In the genomic region with DNA sequence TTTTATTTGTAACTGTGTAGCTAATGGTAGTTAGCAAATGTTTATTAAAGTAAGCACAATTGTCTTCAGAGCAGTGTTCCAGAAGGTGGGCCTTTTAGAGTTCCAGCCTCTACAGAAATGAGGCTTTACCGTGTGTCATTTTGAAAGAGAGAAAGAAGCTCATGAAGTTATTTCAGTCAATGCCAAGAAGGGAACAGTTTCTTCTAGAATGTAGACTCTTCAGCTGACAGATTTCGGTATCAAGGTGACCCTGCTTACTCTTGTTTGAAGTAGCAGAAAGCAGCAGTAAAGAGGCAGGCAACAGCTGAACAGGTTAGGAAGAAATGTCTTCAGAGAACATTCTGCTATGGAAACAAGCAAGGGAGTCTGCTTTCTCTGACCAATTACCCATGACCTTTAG, we compare ENCODE assay signal across 15 cellular contexts.
A peak's percentile ranks its signal among the peaks of the same experiment; 100 is the strongest.
DNase-seq lines count a peak whose midpoint lies in the region; ATAC-seq and TF ChIP-seq lines count a peak whose summit lies in the region.
"Had no signal": no experiment of that assay in that cellular context is flagged by ENCODE, and none has a peak within 500 bp of the region (broad histone marks: within the 10 kb centered on the region; RNA-seq: fewer than 3 reads in every experiment).

No MANE protein-coding gene starts in this region.

- peak overlapping the region; percentile 31; the same call in 1 of the 2 replicates for H3K27ac ChIP-seq in OCI-LY3 (ENCODE audit: low read length)

- POLR2A ChIA-PET in T-cell (lab: Charles Lee), result no interaction called here

- H4K20me1 ChIP-seq in OCI-LY3 (ENCODE audit: insufficient read depth, low read length), result no peaks in the 10 kb centered on the region

- no peak overlapping the region for H3K27ac Mint-ChIP-seq in T-cell
- no peak overlapping the region for H3K27ac Mint-ChIP-seq in activated naive CD4-positive, alpha-beta T cell treated with anti-CD3 and anti-CD28 coated beads, Interleukin-2, amount 50 U/mL, for 72 hours
- H3K27ac Mint-ChIP-seq: activated CD4-positive, alpha-beta T cell treated with anti-CD3 and anti-CD28 coated beads, Interleukin-2, amount 10 ng/mL, durations not matched to agents 7 days and 5 days; endodermal cell; HFFc6; naive B cell had no signal

- H3K36me3 ChIP-seq in OCI-LY3 (replicated peaks; ENCODE audit: low read depth, low read length), result no peaks in the 10 kb centered on the region

- TF ChIP-seq CTCF in OCI-LY3 (IDR thresholded peaks at IDR 0.05; ENCODE audit: low read depth, low read length), result no peak

- no peaks in the 10 kb centered on the region for H3K27me3 ChIP-seq in OCI-LY3 (ENCODE audit: low read depth, low read length)

- DNase-seq in DMS 273 (lab: John Stamatoyannopoulos, UW; ENCODE audit: unreplicated experiment) (no peak), T-cell (no peak), DMS 273 treated with DMSO at 0.1 percent for 48 hours (lab: John Stamatoyannopoulos, UW) (no peak)
- no peak for DNase-seq in activated naive CD4-positive, alpha-beta T cell treated with anti-CD3 and anti-CD28 coated beads, Interleukin-2, amount 50 U/mL, for 72 hours (ENCODE audit: low spot score in 2 of 2)
- DNase-seq: activated CD4-positive, alpha-beta T cell treated with anti-CD3 and anti-CD28 coated beads, Interleukin-2, amount 10 ng/mL, durations not matched to agents 7 days and 5 days; activated T-cell treated with anti-CD3 and anti-CD28 coated beads, Interleukin-2, amount 50 U/mL, for 4 hours; central memory CD4-positive, alpha-beta T cell; endodermal cell; HFFc6; naive B cell; NCI-H187 treated with DMSO at 0.1 percent for 48 hours had no signal

- no peaks in the 10 kb centered on the region for H3K4me1 Mint-ChIP-seq in T-cell
- H3K4me1 Mint-ChIP-seq: activated CD4-positive, alpha-beta T cell treated with anti-CD3 and anti-CD28 coated beads, Interleukin-2, amount 10 ng/mL, durations not matched to agents 7 days and 5 days; naive B cell had no signal

- CTCF ChIA-PET in T-cell (lab: Charles Lee), result interaction anchor here (0.7 to 1.1 kb wide), 2 partner anchors 9 to 20 kb away, joined by 5 to 6 read pairs; no protein-coding TSS in a partner anchor

- no peaks in the 10 kb centered on the region for H3K9me3 ChIP-seq in OCI-LY3 (ENCODE audit: insufficient read depth, low read length)

- H3K79me2 ChIP-seq in OCI-LY3 (ENCODE audit: low read length), result no peaks in the 10 kb centered on the region

- peaks cover 0 to 4% of the 10 kb centered on the region in 2 donors for H3K27me3 Mint-ChIP-seq in T-cell
- H3K27me3 Mint-ChIP-seq: activated CD4-positive, alpha-beta T cell treated with anti-CD3 and anti-CD28 coated beads, Interleukin-2, amount 10 ng/mL, durations not matched to agents 7 days and 5 days; naive B cell had no signal

- no peaks in the 10 kb centered on the region for H3K36me3 Mint-ChIP-seq in T-cell
- no peaks in the 10 kb centered on the region for H3K36me3 Mint-ChIP-seq in activated naive CD4-positive, alpha-beta T cell treated with anti-CD3 and anti-CD28 coated beads, Interleukin-2, amount 50 U/mL, for 72 hours

- peaks cover 22% of the 10 kb centered on the region for H3K4me1 ChIP-seq in OCI-LY3 (ENCODE audit: low read length)

- H2AFZ ChIP-seq in OCI-LY3 (ENCODE audit: low read depth, low read length), result no peak overlapping the region

- no peak overlapping the region for H3K4me3 Mint-ChIP-seq in T-cell
- H3K4me3 Mint-ChIP-seq: activated CD4-positive, alpha-beta T cell treated with anti-CD3 and anti-CD28 coated beads, Interleukin-2, amount 10 ng/mL, durations not matched to agents 7 days and 5 days; activated T-cell treated with anti-CD3 and anti-CD28 coated beads, Interleukin-2, amount 50 U/mL, for 4 hours; endodermal cell; HFFc6; naive B cell had no signal

- peak; percentile 80 for ATAC-seq in GM18867 (IDR thresholded peaks at IDR 0.05; ENCODE audit: unreplicated experiment)
- ATAC-seq in GM21526 (IDR thresholded peaks at IDR 0.05; ENCODE audit: low FRiP score, unreplicated experiment), result peak; percentile 78
- ATAC-seq in HG03064 (IDR thresholded peaks at IDR 0.05; ENCODE audit: low read depth, unreplicated experiment), result peak; percentile 84
- ATAC-seq in T-cell (replicated peaks in 1 of 4), result no peak
- no peak for ATAC-seq in activated naive CD4-positive, alpha-beta T cell treated with anti-CD3 and anti-CD28 coated beads, Interleukin-2, amount 50 U/mL, for 72 hours
- ATAC-seq: activated T-cell treated with anti-CD3 and anti-CD28 coated beads, Interleukin-2, amount 50 U/mL, for 4 hours had no signal

- peaks cover 3 to 4% (median 4%) of the 10 kb centered on the region in 3 donors for H3K9me3 Mint-ChIP-seq in T-cell
- H3K9me3 Mint-ChIP-seq in activated naive CD4-positive, alpha-beta T cell treated with anti-CD3 and anti-CD28 coated beads, Interleukin-2, amount 50 U/mL, for 72 hours, result no peaks in the 10 kb centered on the region
- H3K9me3 Mint-ChIP-seq: activated CD4-positive, alpha-beta T cell treated with anti-CD3 and anti-CD28 coated beads, Interleukin-2, amount 10 ng/mL, durations not matched to agents 7 days and 5 days; activated T-cell treated with anti-CD3 and anti-CD28 coated beads, Interleukin-2, amount 50 U/mL, for 4 hours; HFFc6 had no signal

- H3K4me2 ChIP-seq in OCI-LY3 (ENCODE audit: low read length), result peak overlapping the region; percentile 25

- no peak overlapping the region for H3K4me3 ChIP-seq in OCI-LY3 (ENCODE audit: low read length)

- H3K9ac ChIP-seq in OCI-LY3 (ENCODE audit: low read length), result no peak overlapping the region

Comparison
In these comparisons a context has a peak if more than half of its experiments do, and no peak if none do; other contexts are left out.
1. ATAC-seq: peak in GM18867 (single experiment), GM21526 (single experiment) and HG03064 (single experiment); none in T-cell (0 of 4) and activated naive CD4-positive, alpha-beta T cell treated with anti-CD3 and anti-CD28 coated beads, Interleukin-2, amount 50 U/mL, for 72 hours (0 of 2).